ENCODE assay signal across 1 cellular context in the genomic region with DNA sequence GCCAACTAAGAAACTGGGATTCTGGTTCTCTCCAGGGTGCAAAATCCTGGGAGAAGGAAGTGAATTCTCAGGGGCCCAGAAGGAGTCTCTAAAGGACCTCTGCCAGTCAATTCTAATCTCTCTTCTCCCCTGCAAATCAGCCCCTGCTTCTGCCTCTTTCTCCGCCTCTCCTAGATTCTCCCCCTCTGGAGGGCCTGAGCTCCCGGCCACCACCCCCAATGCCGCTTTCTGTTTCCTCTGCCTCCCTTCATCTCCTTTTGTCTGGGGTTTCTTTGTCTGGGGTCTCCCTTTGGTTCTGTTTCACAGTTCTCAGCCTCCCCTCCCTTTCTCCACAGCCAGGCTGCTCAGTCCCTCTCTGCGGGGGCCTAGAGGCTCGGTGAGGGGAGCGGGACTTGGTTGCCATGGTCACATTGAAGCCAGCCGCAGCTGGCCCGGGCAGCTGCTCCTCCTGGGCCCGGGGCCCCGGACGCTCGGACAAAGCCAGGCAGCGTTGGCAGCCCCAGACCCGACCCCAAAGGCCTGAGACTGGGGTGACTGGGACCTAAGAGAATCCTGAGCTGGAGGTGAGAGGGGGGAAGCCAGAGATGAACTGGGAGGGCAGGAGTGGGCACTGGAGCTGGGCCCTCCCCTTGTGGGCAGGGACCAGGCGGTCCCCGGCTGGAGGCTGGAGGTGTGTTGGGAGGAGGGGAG.
TF ChIP-seq lines count a peak whose summit lies in the region.

No MANE protein-coding gene starts in this region.

TF ChIP-seq in HEK293, 187 proteins besides CTCF, POLR2A, EP300 and RAD21 (continued from another document):
- TF ChIP-seq GLI2 (tag by site-specific recombination; IDR thresholded peaks at IDR 0.05; ENCODE audit: borderline replicate concordance, low read depth) (no peak), KLF10 (tag by site-specific recombination; IDR thresholded peaks at IDR 0.05) (no peak), ZBTB17 (tag by site-specific recombination; IDR thresholded peaks at IDR 0.05) (no peak), SP2 (tag by site-specific recombination; IDR thresholded peaks at IDR 0.05) (peak; percentile 54), ZNF132 (tag by site-specific recombination; IDR thresholded peaks at IDR 0.05; ENCODE audit: borderline replicate concordance) (no peak), ZNF10 (tag by site-specific recombination; IDR thresholded peaks at IDR 0.05) (no peak), SP3 (tag by site-specific recombination; IDR thresholded peaks at IDR 0.05) (peak; percentile 45), SETDB1 (IDR thresholded peaks at IDR 0.05; ENCODE audit: insufficient read length, low read length) (no peak), EGR2 (tag by site-specific recombination; IDR thresholded peaks at IDR 0.05; ENCODE audit: low read depth) (peak; percentile 34; the same call in 1 of the 2 replicates), ZNF555 (tag by site-specific recombination; conservative IDR thresholded peaks at IDR 0.05) (no peak), ZNF433 (tag by site-specific recombination; IDR thresholded peaks at IDR 0.05; ENCODE audit: low read depth) (no peak), REPIN1 (tag by site-specific recombination; IDR thresholded peaks at IDR 0.05; ENCODE audit: low read depth) (no peak), ZNF112 (tag by site-specific recombination; IDR thresholded peaks at IDR 0.05) (no peak)
- TF ChIP-seq, protein P1, sequence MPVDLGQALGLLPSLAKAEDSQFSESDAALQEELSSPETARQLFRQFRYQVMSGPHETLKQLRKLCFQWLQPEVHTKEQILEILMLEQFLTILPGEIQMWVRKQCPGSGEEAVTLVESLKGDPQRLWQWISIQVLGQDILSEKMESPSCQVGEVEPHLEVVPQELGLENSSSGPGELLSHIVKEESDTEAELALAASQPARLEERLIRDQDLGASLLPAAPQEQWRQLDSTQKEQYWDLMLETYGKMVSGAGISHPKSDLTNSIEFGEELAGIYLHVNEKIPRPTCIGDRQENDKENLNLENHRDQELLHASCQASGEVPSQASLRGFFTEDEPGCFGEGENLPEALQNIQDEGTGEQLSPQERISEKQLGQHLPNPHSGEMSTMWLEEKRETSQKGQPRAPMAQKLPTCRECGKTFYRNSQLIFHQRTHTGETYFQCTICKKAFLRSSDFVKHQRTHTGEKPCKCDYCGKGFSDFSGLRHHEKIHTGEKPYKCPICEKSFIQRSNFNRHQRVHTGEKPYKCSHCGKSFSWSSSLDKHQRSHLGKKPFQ (tag by site-specific recombination; IDR thresholded peaks at IDR 0.05) = no peak
- TF ChIP-seq, protein P2, sequence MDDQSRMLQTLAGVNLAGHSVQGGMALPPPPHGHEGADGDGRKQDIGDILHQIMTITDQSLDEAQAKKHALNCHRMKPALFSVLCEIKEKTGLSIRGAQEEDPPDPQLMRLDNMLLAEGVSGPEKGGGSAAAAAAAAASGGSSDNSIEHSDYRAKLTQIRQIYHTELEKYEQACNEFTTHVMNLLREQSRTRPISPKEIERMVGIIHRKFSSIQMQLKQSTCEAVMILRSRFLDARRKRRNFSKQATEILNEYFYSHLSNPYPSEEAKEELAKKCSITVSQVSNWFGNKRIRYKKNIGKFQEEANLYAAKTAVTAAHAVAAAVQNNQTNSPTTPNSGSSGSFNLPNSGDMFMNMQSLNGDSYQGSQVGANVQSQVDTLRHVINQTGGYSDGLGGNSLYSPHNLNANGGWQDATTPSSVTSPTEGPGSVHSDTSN (CRISPR knock-in tag; IDR thresholded peaks at IDR 0.05) = no peak
- TF ChIP-seq, protein P3, sequence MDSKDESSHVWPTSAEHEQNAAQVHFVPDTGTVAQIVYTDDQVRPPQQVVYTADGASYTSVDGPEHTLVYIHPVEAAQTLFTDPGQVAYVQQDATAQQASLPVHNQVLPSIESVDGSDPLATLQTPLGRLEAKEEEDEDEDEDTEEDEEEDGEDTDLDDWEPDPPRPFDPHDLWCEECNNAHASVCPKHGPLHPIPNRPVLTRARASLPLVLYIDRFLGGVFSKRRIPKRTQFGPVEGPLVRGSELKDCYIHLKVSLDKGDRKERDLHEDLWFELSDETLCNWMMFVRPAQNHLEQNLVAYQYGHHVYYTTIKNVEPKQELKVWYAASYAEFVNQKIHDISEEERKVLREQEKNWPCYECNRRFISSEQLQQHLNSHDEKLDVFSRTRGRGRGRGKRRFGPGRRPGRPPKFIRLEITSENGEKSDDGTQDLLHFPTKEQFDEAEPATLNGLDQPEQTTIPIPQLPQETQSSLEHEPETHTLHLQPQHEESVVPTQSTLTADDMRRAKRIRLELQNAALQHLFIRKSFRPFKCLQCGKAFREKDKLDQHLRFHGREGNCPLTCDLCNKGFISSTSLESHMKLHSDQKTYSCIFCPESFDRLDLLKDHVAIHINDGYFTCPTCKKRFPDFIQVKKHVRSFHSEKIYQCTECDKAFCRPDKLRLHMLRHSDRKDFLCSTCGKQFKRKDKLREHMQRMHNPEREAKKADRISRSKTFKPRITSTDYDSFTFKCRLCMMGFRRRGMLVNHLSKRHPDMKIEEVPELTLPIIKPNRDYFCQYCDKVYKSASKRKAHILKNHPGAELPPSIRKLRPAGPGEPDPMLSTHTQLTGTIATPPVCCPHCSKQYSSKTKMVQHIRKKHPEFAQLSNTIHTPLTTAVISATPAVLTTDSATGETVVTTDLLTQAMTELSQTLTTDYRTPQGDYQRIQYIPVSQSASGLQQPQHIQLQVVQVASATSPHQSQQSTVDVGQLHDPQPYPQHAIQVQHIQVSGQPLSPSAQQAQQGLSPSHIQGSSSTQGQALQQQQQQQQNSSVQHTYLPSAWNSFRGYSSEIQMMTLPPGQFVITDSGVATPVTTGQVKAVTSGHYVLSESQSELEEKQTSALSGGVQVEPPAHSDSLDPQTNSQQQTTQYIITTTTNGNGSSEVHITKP (tag by site-specific recombination; IDR thresholded peaks at IDR 0.05) = no peak
- TF ChIP-seq, protein P4, sequence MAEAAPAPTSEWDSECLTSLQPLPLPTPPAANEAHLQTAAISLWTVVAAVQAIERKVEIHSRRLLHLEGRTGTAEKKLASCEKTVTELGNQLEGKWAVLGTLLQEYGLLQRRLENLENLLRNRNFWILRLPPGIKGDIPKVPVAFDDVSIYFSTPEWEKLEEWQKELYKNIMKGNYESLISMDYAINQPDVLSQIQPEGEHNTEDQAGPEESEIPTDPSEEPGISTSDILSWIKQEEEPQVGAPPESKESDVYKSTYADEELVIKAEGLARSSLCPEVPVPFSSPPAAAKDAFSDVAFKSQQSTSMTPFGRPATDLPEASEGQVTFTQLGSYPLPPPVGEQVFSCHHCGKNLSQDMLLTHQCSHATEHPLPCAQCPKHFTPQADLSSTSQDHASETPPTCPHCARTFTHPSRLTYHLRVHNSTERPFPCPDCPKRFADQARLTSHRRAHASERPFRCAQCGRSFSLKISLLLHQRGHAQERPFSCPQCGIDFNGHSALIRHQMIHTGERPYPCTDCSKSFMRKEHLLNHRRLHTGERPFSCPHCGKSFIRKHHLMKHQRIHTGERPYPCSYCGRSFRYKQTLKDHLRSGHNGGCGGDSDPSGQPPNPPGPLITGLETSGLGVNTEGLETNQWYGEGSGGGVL (tag by site-specific recombination; IDR thresholded peaks at IDR 0.05) = no peak
